Comparison of ENCODE assay signal across 9 cellular contexts in genomic region chr4:84482564-84483563, GRCh38. TPM values are rescaled to one million over a fixed set of nuclear protein-coding genes. Genes with fewer than 3 reads are reported as not detected.
A peak's percentile ranks its signal among the peaks of the same experiment; 100 is the strongest.
DNase-seq lines count a peak whose midpoint lies in the region; ATAC-seq, FAIRE-seq and TF ChIP-seq lines count a peak whose summit lies in the region.
"Had no signal": no experiment of that assay in that cellular context is flagged by ENCODE, and none has a peak within 500 bp of the region (broad histone marks: within the 10 kb centered on the region; RNA-seq: fewer than 3 reads in every experiment).

No MANE protein-coding gene starts in this region.

- intact Hi-C loops in mucosa of descending colon (cut with DNase I, micrococcal nuclease): no loop called here
- intact Hi-C loops in ovary (cut with DNase I): no loop called here

- no peak for FAIRE-seq in frontal cortex (lab: Jason Lieb, UNC)

- peaks cover 14% of the 10 kb centered on the region for H3K9me3 ChIP-seq in AG04450 (ENCODE audit: control insufficient read depth, insufficient read depth, low read length)
- no peaks in the 10 kb centered on the region for H3K9me3 ChIP-seq in HUES6 (ENCODE audit: control insufficient read depth, insufficient read depth, low read depth, low read length)
- H3K9me3 ChIP-seq in mucosa of descending colon: no peaks in the 10 kb centered on the region
- peaks cover 0 to 6% of the 10 kb centered on the region in 2 donors for H3K9me3 ChIP-seq in ovary

- H3K4me1 ChIP-seq in HUES6 (ENCODE audit: control insufficient read depth, insufficient read depth, low read length) (peaks cover 20% of the 10 kb centered on the region), mucosa of descending colon (ENCODE audit: low read depth) (peaks cover 4% of the 10 kb centered on the region), ovary (ENCODE audit: insufficient read depth) (peaks cover 2% of the 10 kb centered on the region)

- 4 to 6% (median 5%) methylated on average over 55 to 69 of the region's 69 CpGs for WGBS in ovary, 3 donors

- TF ChIP-seq POLR2A in erythroblast (IDR thresholded peaks at IDR 0.05; ENCODE audit: low read length): no peak
- no peak for TF ChIP-seq POLR2A in ovary (IDR thresholded peaks at IDR 0.05)

- ATAC-seq in mucosa of descending colon: peak; percentile 98
- ATAC-seq in GM19035 (IDR thresholded peaks at IDR 0.05; ENCODE audit: unreplicated experiment): no peak

- POLR2A ChIA-PET in AG04450 (lab: Yijun Ruan, JAX): no interaction called here

- DNase-seq in AG04450 (ENCODE audit: low read depth, low spot score) (no peak), erythroblast (lab: John Stamatoyannopoulos, UW) (peak; percentile 66 to 67), mucosa of descending colon (peak; percentile 72 to 86 (median 78)), frontal cortex (ENCODE audit: low spot score in 2 of 2) (no peak), anterior cingulate cortex (lab: John Stamatoyannopoulos, UW) (no peak), ovary (no peak)
- DNase-seq: activated naive CD4-positive, alpha-beta T cell treated with Interleukin-2 at 50 U/mL for 16 hours had no signal

- CTCF ChIA-PET in AG04450 (lab: Charles Lee): interaction anchor here (0.6 to 1.0 kb wide), 4 partner anchors 21 to 602 kb away, joined by 3 to 4 read pairs (median 4); no protein-coding TSS in a partner anchor

- no peak overlapping the region for H3K27ac ChIP-seq in AG04450 (ENCODE audit: low read depth, low read length)
- H3K27ac ChIP-seq in HUES6 (ENCODE audit: low read depth, low read length): no peak overlapping the region
- no peak overlapping the region for H3K27ac ChIP-seq in ovary

- no peak for TF ChIP-seq EP300 in ovary (IDR thresholded peaks at IDR 0.05)

- TF ChIP-seq CTCF in AG04450 (IDR thresholded peaks at IDR 0.05; ENCODE audit: low read depth, low read length) (peak; percentile 39), mucosa of descending colon (IDR thresholded peaks at IDR 0.05) (peak; percentile 70), ovary (IDR thresholded peaks at IDR 0.05) (no peak)

- peaks cover 56% of the 10 kb centered on the region for H3K27me3 ChIP-seq in AG04450 (ENCODE audit: control insufficient read depth, insufficient read depth, low read length)
- H3K27me3 ChIP-seq in HUES6 (ENCODE audit: control insufficient read depth, insufficient read depth, low read length): peaks cover 95% of the 10 kb centered on the region
- no peaks in the 10 kb centered on the region for H3K27me3 ChIP-seq in ovary

- no peak overlapping the region for H3K4me3 ChIP-seq in AG04450 (ENCODE audit: low read depth, low read length)
- H3K4me3 ChIP-seq in HUES6 (ENCODE audit: low read depth, low read length): peak overlapping the region; percentile 44; the same call in 1 of the 2 replicates
- no peak overlapping the region for H3K4me3 ChIP-seq in mucosa of descending colon
- no peak overlapping the region for H3K4me3 ChIP-seq in ovary

- H3K36me3 ChIP-seq in HUES6 (ENCODE audit: control insufficient read depth, insufficient read depth, low read length): no peaks in the 10 kb centered on the region
- no peaks in the 10 kb centered on the region for H3K36me3 ChIP-seq in mucosa of descending colon (ENCODE audit: low read depth)
- H3K36me3 ChIP-seq in ovary: no peaks in the 10 kb centered on the region

- no peak overlapping the region for H3K9ac ChIP-seq in HUES6 (ENCODE audit: low read length)

RNA-seq across cellular contexts. Expression of gene NKX6-1, which starts 16.2 kb away (rescaled TPM):
- 0.05 and 0.07 TPM in 2 replicates for polyA plus RNA-seq in AG04450 (2011; rRNA removed)
- polyA minus RNA-seq in AG04450 (2011; rRNA and poly(A)+ RNA removed): not detected in 2 replicates
- not detected for total RNA-seq in mucosa of descending colon
- total RNA-seq in frontal cortex: 0.41 TPM
- total RNA-seq in ovary: under 1 TPM in 4 of 7 donors, not detected in 3; 0.07 to 0.40 (median 0.22) TPM
- under 1 TPM; 0.04 to 0.08 TPM for polyA plus RNA-seq in ovary

Comparison
In these comparisons a context has a peak if more than half of its experiments do, and no peak if none do; other contexts are left out.
1. DNase-seq: peak in erythroblast (2 of 2) and mucosa of descending colon (3 of 3); none in AG04450 (single experiment), frontal cortex (0 of 2), anterior cingulate cortex (0 of 58) and ovary (0 of 5).
2. CTCF ChIP-seq: peak in AG04450 (single experiment) and mucosa of descending colon (single experiment); none in ovary (0 of 3).